In genomic region chr7:65373608-65374351, GRCh38 we compare ENCODE assay signal across 8 cellular contexts. TPM values are rescaled to one million over a fixed set of nuclear protein-coding genes. Genes with fewer than 3 reads are reported as not detected.
DNase-seq lines count a peak whose midpoint lies in the region; ATAC-seq, FAIRE-seq and TF ChIP-seq lines count a peak whose summit lies in the region.

TSS of gene ZNF92 (plus strand) at chr7:65373855. CDS start at chr7:65373998, 143 bp downstream.

- H3K36me3 Mint-ChIP-seq in natural killer cell treated with Interleukin-12 subunit alpha and Interleukin-12 subunit beta and Interleukin-15 and Interleukin-18, amount 100 ng/mL, for 72 hours, result no peaks in the 10 kb centered on the region

- H3K36me3 ChIP-seq in Loucy (ENCODE audit: insufficient read depth, low read length), result no peaks in the 10 kb centered on the region

- H3F3A ChIP-seq in Loucy (ENCODE audit: low read depth), result no peaks in the 10 kb centered on the region

- H3K4me1 ChIP-seq in Loucy (ENCODE audit: insufficient read depth, low read length, poor library complexity, severe bottlenecking), result peaks cover 27% of the 10 kb centered on the region

- no peaks in the 10 kb centered on the region for H3K9me3 ChIP-seq in Loucy (ENCODE audit: insufficient read depth, low read depth, low read length)

- peak; percentile 84 for FAIRE-seq in H54 (lab: Jason Lieb, UNC)

- peak within 1 kb of the TSS; percentile 93 for H3K4me3 Mint-ChIP-seq in natural killer cell treated with Interleukin-12 subunit alpha and Interleukin-12 subunit beta and Interleukin-15 and Interleukin-18, amount 100 ng/mL, for 72 hours

- peak within 1 kb of the TSS; percentile 81 for H2AFZ ChIP-seq in Loucy (ENCODE audit: low read length)

- no peaks in the 10 kb centered on the region for H3K27me3 Mint-ChIP-seq in natural killer cell treated with Interleukin-12 subunit alpha and Interleukin-12 subunit beta and Interleukin-15 and Interleukin-18, amount 100 ng/mL, for 72 hours

- TF ChIP-seq POLR2A in H54 (IDR thresholded peaks at IDR 0.05; ENCODE audit: low read depth, low read length) (peak; percentile 96), Raji (IDR thresholded peaks at IDR 0.05; ENCODE audit: insufficient read depth, low read depth, low read length) (peak; percentile 98)

- peaks cover 47% of the 10 kb centered on the region for H4K20me1 ChIP-seq in Loucy (ENCODE audit: insufficient read depth, low read length, poor library complexity, severe bottlenecking)

- H3K4me2 ChIP-seq in Loucy (ENCODE audit: low read depth, low read length, poor library complexity, severe bottlenecking), result peak within 1 kb of the TSS; percentile 99

- H3K9me3 Mint-ChIP-seq in natural killer cell treated with Interleukin-12 subunit alpha and Interleukin-12 subunit beta and Interleukin-15 and Interleukin-18, amount 100 ng/mL, for 72 hours, result no peaks in the 10 kb centered on the region

- no peaks in the 10 kb centered on the region for H3K27me3 ChIP-seq in Loucy (ENCODE audit: insufficient read depth, low read length, poor library complexity, severe bottlenecking)

- H3K27ac Mint-ChIP-seq in natural killer cell treated with Interleukin-12 subunit alpha and Interleukin-12 subunit beta and Interleukin-15 and Interleukin-18, amount 100 ng/mL, for 72 hours, result peak within 1 kb of the TSS; percentile 93 to 94

- peak; percentile 99 to 100 for ATAC-seq in natural killer cell treated with Interleukin-12 subunit alpha and Interleukin-12 subunit beta and Interleukin-15 and Interleukin-18, amount 100 ng/mL, for 72 hours
- ATAC-seq in stimulated activated naive CD8-positive, alpha-beta T cell treated with anti-CD3 and anti-CD28 coated beads, Interleukin-15, Interleukin-2, amounts not matched to agents 100 U/mL and 50 U/mL, for 24 hours, result peak; percentile 99

- no peaks in the 10 kb centered on the region for H3K9me2 ChIP-seq in Loucy (replicated peaks; ENCODE audit: low read depth, low read length)

- H3K4me1 Mint-ChIP-seq in natural killer cell treated with Interleukin-12 subunit alpha and Interleukin-12 subunit beta and Interleukin-15 and Interleukin-18, amount 100 ng/mL, for 72 hours (ENCODE audit: low read depth in 2 of 2), result peaks cover 21 to 22% of the 10 kb centered on the region in 2 donors

- DNase-seq in EL (peak; percentile 96), H54 (ENCODE audit: insufficient read length, low spot score) (peak; percentile 85), fibroblast of pulmonary artery (ENCODE audit: low read depth) (peak; percentile 94)
- DNase-seq in activated effector memory CD4-positive, alpha-beta T cell treated with Interleukin-2 at 50 U/mL for 16 hours, result peak; percentile 94
- peak; percentile 96 for DNase-seq in natural killer cell treated with Interleukin-12 subunit alpha and Interleukin-12 subunit beta and Interleukin-15 and Interleukin-18, amount 100 ng/mL, for 72 hours (ENCODE audit: low spot score)
- peak; percentile 95 for DNase-seq in stimulated activated naive CD8-positive, alpha-beta T cell treated with anti-CD3 and anti-CD28 coated beads, Interleukin-15, Interleukin-2, amounts not matched to agents 100 U/mL and 50 U/mL, for 24 hours

- peak within 1 kb of the TSS; percentile 96 for H3K4me3 ChIP-seq in Loucy (ENCODE audit: low read length, poor library complexity, severe bottlenecking)
- H3K4me3 ChIP-seq in fibroblast of pulmonary artery (replicated peaks; ENCODE audit: low read depth, low read length), result peak within 1 kb of the TSS; percentile 97

- TF ChIP-seq CTCF in Loucy (conservative IDR thresholded peaks at IDR 0.05; ENCODE audit: low read length), result no peak
- no peak for TF ChIP-seq CTCF in fibroblast of pulmonary artery (IDR thresholded peaks at IDR 0.05; ENCODE audit: low read length, missing control alignments)

- peaks cover 51% of the 10 kb centered on the region for H3K79me2 ChIP-seq in Loucy (ENCODE audit: insufficient read depth, low read length)

- H3K9ac ChIP-seq in Loucy (ENCODE audit: low read depth, low read length, poor library complexity, severe bottlenecking), result peak within 1 kb of the TSS; percentile 93

RNA-seq across cellular contexts. Expression of gene ZNF92, which starts in this region (rescaled TPM):
- total RNA-seq in natural killer cell treated with Interleukin-12 subunit alpha and Interleukin-12 subunit beta and Interleukin-15 and Interleukin-18, amount 100 ng/mL, for 72 hours, result 10 to 100 TPM; 16.0 to 18.0 TPM

Comparison
In these comparisons a context has a peak if more than half of its experiments do, and no peak if none do; other contexts are left out.
1. Peak in every context shown above with its lines: DNase-seq, ATAC-seq and H3K4me3 ChIP-seq.